ENCODE assay signal across 8 cellular contexts in genomic region chr2:70946832-70947442, GRCh38. TPM values are rescaled to one million over a fixed set of nuclear protein-coding genes. Genes with fewer than 3 reads are reported as not detected.
DNase-seq lines count a peak whose midpoint lies in the region; ATAC-seq and TF ChIP-seq lines count a peak whose summit lies in the region.

No MANE protein-coding gene starts in this region.

- no peak for TF ChIP-seq POLR2A in erythroblast (IDR thresholded peaks at IDR 0.05; ENCODE audit: low read length)
- TF ChIP-seq POLR2A in uterus (IDR thresholded peaks at IDR 0.05) = no peak

- no peak overlapping the region for H3K27ac Mint-ChIP-seq in activated CD8-positive, alpha-beta T cell treated with anti-CD3 and anti-CD28 coated beads for 36 hours
- peak overlapping the region in 1 of 2 donors; percentile 79 for H3K27ac Mint-ChIP-seq in natural killer cell treated with Interleukin-12 subunit alpha and Interleukin-12 subunit beta and Interleukin-15 and Interleukin-18, amount 100 ng/mL, for 72 hours
- H3K27ac Mint-ChIP-seq in stimulated activated memory B cell treated with anti-CD40 and anti-IgM and Interleukin-4, amounts not matched to agents 10 μg/mL and 1 μg/mL and 100 μg/mL, for 72 hours = no peak overlapping the region

- no peaks in the 10 kb centered on the region for H3K4me1 ChIP-seq in uterus

- H3K4me3 Mint-ChIP-seq in activated CD8-positive, alpha-beta T cell treated with anti-CD3 and anti-CD28 coated beads for 36 hours = peak overlapping the region; percentile 74
- peak overlapping the region; percentile 91 for H3K4me3 Mint-ChIP-seq in natural killer cell treated with Interleukin-12 subunit alpha and Interleukin-12 subunit beta and Interleukin-15 and Interleukin-18, amount 100 ng/mL, for 72 hours
- H3K4me3 Mint-ChIP-seq in stimulated activated memory B cell treated with anti-CD40 and anti-IgM and Interleukin-4, amounts not matched to agents 10 μg/mL and 1 μg/mL and 100 μg/mL, for 72 hours = no peak overlapping the region

- peaks cover 9% of the 10 kb centered on the region for H3K27me3 Mint-ChIP-seq in activated CD8-positive, alpha-beta T cell treated with anti-CD3 and anti-CD28 coated beads for 36 hours
- H3K27me3 Mint-ChIP-seq in natural killer cell treated with Interleukin-12 subunit alpha and Interleukin-12 subunit beta and Interleukin-15 and Interleukin-18, amount 100 ng/mL, for 72 hours = peaks cover 11% of the 10 kb centered on the region in 2 donors
- H3K27me3 Mint-ChIP-seq in stimulated activated memory B cell treated with anti-CD40 and anti-IgM and Interleukin-4, amounts not matched to agents 10 μg/mL and 1 μg/mL and 100 μg/mL, for 72 hours = peaks cover 34% of the 10 kb centered on the region

- H3K4me3 ChIP-seq in BJ (ENCODE audit: low read depth, low read length) = no peak overlapping the region
- H3K4me3 ChIP-seq in H7 (ENCODE audit: insufficient read depth, low read depth, low read length) = no peak overlapping the region
- H3K4me3 ChIP-seq in uterus = no peak overlapping the region

- no peaks in the 10 kb centered on the region for H3K9me3 ChIP-seq in uterus

- POLR2A ChIA-PET in BJ (lab: Charles Lee) = no interaction called here
- POLR2A ChIA-PET in activated CD8-positive, alpha-beta T cell treated with anti-CD3 and anti-CD28 coated beads for 36 hours (lab: Charles Lee) = no interaction called here

- H3K27me3 ChIP-seq in BJ (ENCODE audit: control insufficient read depth, insufficient read depth, low read length) = no peaks in the 10 kb centered on the region
- H3K27me3 ChIP-seq in H7 (ENCODE audit: control insufficient read depth, insufficient read depth, low read length) = peaks cover 39% of the 10 kb centered on the region
- no peaks in the 10 kb centered on the region for H3K27me3 ChIP-seq in uterus

- CTCF ChIA-PET in BJ (lab: Yijun Ruan, JAX) = interaction anchor here (0.6 to 4.4 kb wide), 22 partner anchors 11 to 643 kb away, joined by 3 to 327 read pairs (median 6); partner anchors contain the start of gene ATP6V1B1
- CTCF ChIA-PET in activated CD8-positive, alpha-beta T cell treated with anti-CD3 and anti-CD28 coated beads for 36 hours (lab: Charles Lee) = interaction anchor here (0.6 to 3.9 kb wide), 33 partner anchors 8 to 644 kb away, joined by 3 to 117 read pairs (median 6); partner anchors contain the start of genes ANKRD53, ATP6V1B1 and FIGLA

- H3K36me3 ChIP-seq in BJ (ENCODE audit: control insufficient read depth, insufficient read depth, low read length) = no peaks in the 10 kb centered on the region
- no peaks in the 10 kb centered on the region for H3K36me3 ChIP-seq in H7 (replicated peaks; ENCODE audit: control insufficient read depth, insufficient read depth, low read length)
- no peaks in the 10 kb centered on the region for H3K36me3 ChIP-seq in uterus

- peaks cover 6% of the 10 kb centered on the region for H3K4me1 Mint-ChIP-seq in activated CD8-positive, alpha-beta T cell treated with anti-CD3 and anti-CD28 coated beads for 36 hours (ENCODE audit: low read depth)
- peaks cover 22 to 25% of the 10 kb centered on the region in 2 donors for H3K4me1 Mint-ChIP-seq in natural killer cell treated with Interleukin-12 subunit alpha and Interleukin-12 subunit beta and Interleukin-15 and Interleukin-18, amount 100 ng/mL, for 72 hours (ENCODE audit: low read depth in 2 of 2)
- peaks cover 25% of the 10 kb centered on the region for H3K4me1 Mint-ChIP-seq in stimulated activated memory B cell treated with anti-CD40 and anti-IgM and Interleukin-4, amounts not matched to agents 10 μg/mL and 1 μg/mL and 100 μg/mL, for 72 hours

- no peaks in the 10 kb centered on the region for H3K9me3 Mint-ChIP-seq in activated CD8-positive, alpha-beta T cell treated with anti-CD3 and anti-CD28 coated beads for 36 hours
- no peaks in the 10 kb centered on the region for H3K9me3 Mint-ChIP-seq in natural killer cell treated with Interleukin-12 subunit alpha and Interleukin-12 subunit beta and Interleukin-15 and Interleukin-18, amount 100 ng/mL, for 72 hours
- no peaks in the 10 kb centered on the region for H3K9me3 Mint-ChIP-seq in stimulated activated memory B cell treated with anti-CD40 and anti-IgM and Interleukin-4, amounts not matched to agents 10 μg/mL and 1 μg/mL and 100 μg/mL, for 72 hours

- DNase-seq in BJ (ENCODE audit: low read depth) (no peak), H7 (peak; percentile 79), NCI-H748 treated with DMSO at 0.1 percent for 48 hours (lab: John Stamatoyannopoulos, UW) (peak; percentile 42), erythroblast (lab: John Stamatoyannopoulos, UW) (peak; percentile 42 to 72), uterus (peak; percentile 32 to 36)
- peak; percentile 76 for DNase-seq in activated CD8-positive, alpha-beta T cell treated with anti-CD3 and anti-CD28 coated beads for 36 hours
- no peak for DNase-seq in natural killer cell treated with Interleukin-12 subunit alpha and Interleukin-12 subunit beta and Interleukin-15 and Interleukin-18, amount 100 ng/mL, for 72 hours (ENCODE audit: low spot score)

- TF ChIP-seq CTCF in BJ (IDR thresholded peaks at IDR 0.05; ENCODE audit: insufficient read depth, low read depth, low read length) (peak; percentile 81), uterus (IDR thresholded peaks at IDR 0.05) (peak; percentile 51 to 74 (median 55))
- TF ChIP-seq CTCF in activated CD8-positive, alpha-beta T cell treated with anti-CD3 and anti-CD28 coated beads for 36 hours (IDR thresholded peaks at IDR 0.05) = peak; percentile 87

- intact Hi-C loops in activated CD8-positive, alpha-beta T cell treated with anti-CD3 and anti-CD28 coated beads for 36 hours (cut with micrococcal nuclease) = loop anchor here (5.0 kb wide), 2 partner anchors 75 to 160 kb away; no protein-coding TSS in a partner anchor
- intact Hi-C loops in uterus (cut with DNase I; ENCODE audit: low total_unique reads) = no loop called here

- no peak for ATAC-seq in activated CD8-positive, alpha-beta T cell treated with anti-CD3 and anti-CD28 coated beads for 36 hours
- no peak for ATAC-seq in natural killer cell treated with Interleukin-12 subunit alpha and Interleukin-12 subunit beta and Interleukin-15 and Interleukin-18, amount 100 ng/mL, for 72 hours
- no peak for ATAC-seq in stimulated activated memory B cell treated with anti-CD40 and anti-IgM and Interleukin-4, amounts not matched to agents 10 μg/mL and 1 μg/mL and 100 μg/mL, for 72 hours

- no peaks in the 10 kb centered on the region for H3K36me3 Mint-ChIP-seq in activated CD8-positive, alpha-beta T cell treated with anti-CD3 and anti-CD28 coated beads for 36 hours (ENCODE audit: low read depth)
- no peaks in the 10 kb centered on the region for H3K36me3 Mint-ChIP-seq in natural killer cell treated with Interleukin-12 subunit alpha and Interleukin-12 subunit beta and Interleukin-15 and Interleukin-18, amount 100 ng/mL, for 72 hours
- no peaks in the 10 kb centered on the region for H3K36me3 Mint-ChIP-seq in stimulated activated memory B cell treated with anti-CD40 and anti-IgM and Interleukin-4, amounts not matched to agents 10 μg/mL and 1 μg/mL and 100 μg/mL, for 72 hours

- H3K27ac ChIP-seq in uterus = no peak overlapping the region

RNA-seq across cellular contexts. Expression of gene ATP6V1B1, which starts 11.2 kb away (rescaled TPM):
- 0.85 and 1.3 TPM in 2 replicates for polyA plus RNA-seq in BJ (2011; rRNA removed)
- not detected in 2 replicates for polyA minus RNA-seq in BJ (2011; rRNA and poly(A)+ RNA removed)
- 0.14 TPM in 1 of 2 replicates, not detected in the other for total RNA-seq in H7 (2014; rRNA removed; shearing (Covaris generic))
- not detected for total RNA-seq in activated CD8-positive, alpha-beta T cell treated with anti-CD3 and anti-CD28 coated beads for 36 hours
- total RNA-seq in natural killer cell treated with Interleukin-12 subunit alpha and Interleukin-12 subunit beta and Interleukin-15 and Interleukin-18, amount 100 ng/mL, for 72 hours = 1 to 10 TPM; 6.5 to 7.2 TPM
- total RNA-seq in uterus = 1 to 10 TPM in 2 of 4 donors, not detected in 2; 3.4 to 3.7 TPM

RNA-seq across cellular contexts. Expression of gene ANKRD53, which starts 31.5 kb away (rescaled TPM):
- 0.36 and 0.43 TPM in 2 replicates for polyA plus RNA-seq in BJ (2011; rRNA removed)
- polyA minus RNA-seq in BJ (2011; rRNA and poly(A)+ RNA removed) = 0.98 and 1.00 TPM in 2 replicates
- total RNA-seq in H7 (2014; rRNA removed; shearing (Covaris generic)) = not detected in 2 replicates
- not detected for total RNA-seq in activated CD8-positive, alpha-beta T cell treated with anti-CD3 and anti-CD28 coated beads for 36 hours
- under 1 TPM in 1 of 2 donors, not detected in 1; 0.88 TPM for total RNA-seq in natural killer cell treated with Interleukin-12 subunit alpha and Interleukin-12 subunit beta and Interleukin-15 and Interleukin-18, amount 100 ng/mL, for 72 hours
- total RNA-seq in uterus = 1 to 10 TPM in 2 of 4 donors, not detected in 2; 1.8 to 3.7 TPM

RNA-seq across cellular contexts. Expression of gene VAX2, which starts 46.6 kb away (rescaled TPM):
- 0.72 and 0.94 TPM in 2 replicates for polyA plus RNA-seq in BJ (2011; rRNA removed)
- polyA minus RNA-seq in BJ (2011; rRNA and poly(A)+ RNA removed) = 0.57 TPM in 1 of 2 replicates, not detected in the other
- not detected in 2 replicates for total RNA-seq in H7 (2014; rRNA removed; shearing (Covaris generic))
- total RNA-seq in activated CD8-positive, alpha-beta T cell treated with anti-CD3 and anti-CD28 coated beads for 36 hours = not detected
- total RNA-seq in natural killer cell treated with Interleukin-12 subunit alpha and Interleukin-12 subunit beta and Interleukin-15 and Interleukin-18, amount 100 ng/mL, for 72 hours = 10 to 100 TPM in 1 of 2 donors, 1 to 10 TPM in 1; 8.4 to 15.8 TPM
- total RNA-seq in uterus = 1 to 10 TPM in 3 of 4 donors, under 1 TPM in 1; 0.35 to 6.8 (median 2.4) TPM

RNA-seq across cellular contexts. Expression of gene TEX261, which starts 47.7 kb away (rescaled TPM):
- 83.2 and 101 TPM in 2 replicates for polyA plus RNA-seq in BJ (2011; rRNA removed)
- 62.9 and 67.7 TPM in 2 replicates for polyA minus RNA-seq in BJ (2011; rRNA and poly(A)+ RNA removed)
- total RNA-seq in H7 (2014; rRNA removed; shearing (Covaris generic)) = 13.4 and 13.5 TPM in 2 replicates
- 10 to 100 TPM; 38.8 to 39.9 TPM for total RNA-seq in activated CD8-positive, alpha-beta T cell treated with anti-CD3 and anti-CD28 coated beads for 36 hours
- 10 to 100 TPM; 76.0 to 83.5 TPM for total RNA-seq in natural killer cell treated with Interleukin-12 subunit alpha and Interleukin-12 subunit beta and Interleukin-15 and Interleukin-18, amount 100 ng/mL, for 72 hours
- total RNA-seq in uterus = 10 to 100 TPM; 10.2 to 81.8 (median 53.7) TPM

Comparison
In these comparisons a context has a peak if more than half of its experiments do, and no peak if none do; other contexts are left out.
1. DNase-seq: peak in H7 (single experiment), NCI-H748 treated with DMSO at 0.1 percent for 48 hours (single experiment), activated CD8-positive, alpha-beta T cell treated with anti-CD3 and anti-CD28 coated beads for 36 hours (single experiment), erythroblast (2 of 2) and uterus (2 of 2); none in BJ (single experiment) and natural killer cell treated with Interleukin-12 subunit alpha and Interleukin-12 subunit beta and Interleukin-15 and Interleukin-18, amount 100 ng/mL, for 72 hours (single experiment).
2. Peak in every context shown above with its lines, with median percentiles within 50 percentile points of each other: CTCF ChIP-seq.